In the genomic region with DNA sequence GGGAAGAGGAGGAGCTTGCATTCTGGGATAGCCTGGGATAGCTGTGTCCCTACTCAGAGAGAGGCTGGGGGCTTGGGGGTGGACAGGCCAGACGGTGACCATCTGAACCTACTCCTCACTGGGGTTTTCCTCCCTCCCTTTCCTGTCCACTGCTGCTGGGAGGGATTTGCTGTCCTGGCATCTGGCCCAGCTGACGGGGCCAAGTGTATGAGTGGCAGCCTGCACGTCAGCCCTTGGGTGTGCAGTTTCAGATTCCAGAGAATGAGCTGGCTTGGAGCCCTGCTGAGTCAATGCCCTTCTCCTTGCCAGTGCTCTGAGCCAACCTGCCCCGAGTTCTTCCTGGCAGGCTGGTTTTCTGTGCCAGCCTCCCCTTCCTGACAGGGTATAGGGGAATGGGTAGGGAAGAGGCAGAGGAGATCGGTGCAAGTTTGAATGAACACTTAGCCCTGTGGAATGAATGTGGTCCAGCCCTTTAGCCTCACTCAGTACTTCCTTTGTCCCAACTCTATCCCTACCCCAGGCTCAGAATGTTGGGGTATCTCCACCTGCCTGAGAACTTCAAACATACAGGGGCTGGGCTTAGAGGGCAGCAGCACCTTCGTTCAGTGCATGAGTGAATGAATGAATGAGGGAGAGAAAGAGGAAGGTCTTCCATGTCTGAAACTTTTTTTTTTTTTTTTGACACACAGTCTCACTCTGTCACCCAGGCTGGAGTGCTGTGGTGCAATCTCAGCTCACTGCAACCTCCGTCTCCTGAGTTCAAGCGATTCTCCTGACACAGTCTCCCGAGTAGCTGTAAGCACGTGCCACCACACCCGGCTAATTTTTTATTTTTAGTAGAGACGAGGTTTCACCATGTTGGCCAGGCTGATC, we compare ENCODE assay signal across 1 cellular context.
A peak's percentile ranks its signal among the peaks of the same experiment; 100 is the strongest.
TF ChIP-seq lines count a peak whose summit lies in the region.

No MANE protein-coding gene starts in this region.

TF ChIP-seq in HepG2, 621 proteins besides CTCF, POLR2A, EP300 and RAD21 (continued from another document and continues in another):
- TF ChIP-seq, protein P1, sequence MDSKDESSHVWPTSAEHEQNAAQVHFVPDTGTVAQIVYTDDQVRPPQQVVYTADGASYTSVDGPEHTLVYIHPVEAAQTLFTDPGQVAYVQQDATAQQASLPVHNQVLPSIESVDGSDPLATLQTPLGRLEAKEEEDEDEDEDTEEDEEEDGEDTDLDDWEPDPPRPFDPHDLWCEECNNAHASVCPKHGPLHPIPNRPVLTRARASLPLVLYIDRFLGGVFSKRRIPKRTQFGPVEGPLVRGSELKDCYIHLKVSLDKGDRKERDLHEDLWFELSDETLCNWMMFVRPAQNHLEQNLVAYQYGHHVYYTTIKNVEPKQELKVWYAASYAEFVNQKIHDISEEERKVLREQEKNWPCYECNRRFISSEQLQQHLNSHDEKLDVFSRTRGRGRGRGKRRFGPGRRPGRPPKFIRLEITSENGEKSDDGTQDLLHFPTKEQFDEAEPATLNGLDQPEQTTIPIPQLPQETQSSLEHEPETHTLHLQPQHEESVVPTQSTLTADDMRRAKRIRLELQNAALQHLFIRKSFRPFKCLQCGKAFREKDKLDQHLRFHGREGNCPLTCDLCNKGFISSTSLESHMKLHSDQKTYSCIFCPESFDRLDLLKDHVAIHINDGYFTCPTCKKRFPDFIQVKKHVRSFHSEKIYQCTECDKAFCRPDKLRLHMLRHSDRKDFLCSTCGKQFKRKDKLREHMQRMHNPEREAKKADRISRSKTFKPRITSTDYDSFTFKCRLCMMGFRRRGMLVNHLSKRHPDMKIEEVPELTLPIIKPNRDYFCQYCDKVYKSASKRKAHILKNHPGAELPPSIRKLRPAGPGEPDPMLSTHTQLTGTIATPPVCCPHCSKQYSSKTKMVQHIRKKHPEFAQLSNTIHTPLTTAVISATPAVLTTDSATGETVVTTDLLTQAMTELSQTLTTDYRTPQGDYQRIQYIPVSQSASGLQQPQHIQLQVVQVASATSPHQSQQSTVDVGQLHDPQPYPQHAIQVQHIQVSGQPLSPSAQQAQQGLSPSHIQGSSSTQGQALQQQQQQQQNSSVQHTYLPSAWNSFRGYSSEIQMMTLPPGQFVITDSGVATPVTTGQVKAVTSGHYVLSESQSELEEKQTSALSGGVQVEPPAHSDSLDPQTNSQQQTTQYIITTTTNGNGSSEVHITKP (CRISPR knock-in tag; IDR thresholded peaks at IDR 0.05; ENCODE audit: low read depth): no peak
- TF ChIP-seq ZNF577 (CRISPR knock-in tag; IDR thresholded peaks at IDR 0.05; ENCODE audit: borderline replicate concordance, low read depth): no peak
- TF ChIP-seq CEBPG (CRISPR knock-in tag; IDR thresholded peaks at IDR 0.05): no peak
- no peak for TF ChIP-seq ZSCAN12 (CRISPR knock-in tag; IDR thresholded peaks at IDR 0.05)
- TF ChIP-seq ZNF441 (CRISPR knock-in tag; IDR thresholded peaks at IDR 0.05; ENCODE audit: borderline replicate concordance): no peak
- TF ChIP-seq ZNF256 (CRISPR knock-in tag; conservative IDR thresholded peaks at IDR 0.05): no peak
- TF ChIP-seq ZFP82 (CRISPR knock-in tag; IDR thresholded peaks at IDR 0.05; ENCODE audit: borderline replicate concordance): 0 out of 2 replicates have a peak, but pooled peaks have one; percentile 5
- peak; percentile 76 for TF ChIP-seq ARID5B (CRISPR knock-in tag; IDR thresholded peaks at IDR 0.05)
- TF ChIP-seq U2AF1 (optimal IDR thresholded peaks at IDR 0.05; ENCODE audit: low read depth, low read length): peak; percentile 35
- peak; percentile 54; the same call in 1 of the 2 replicates for TF ChIP-seq POLR2AphosphoS5 (IDR thresholded peaks at IDR 0.05; ENCODE audit: low read depth, low read length)
- no peak for TF ChIP-seq ZBTB8A (CRISPR knock-in tag; IDR thresholded peaks at IDR 0.05; ENCODE audit: borderline replicate concordance, low read depth)
- TF ChIP-seq MAZ (IDR thresholded peaks at IDR 0.05; ENCODE audit: borderline replicate concordance, low read depth, low read length): peak; percentile 54; the same call in 1 of the 2 replicates
- no peak for TF ChIP-seq MAZ (CRISPR knock-in tag; IDR thresholded peaks at IDR 0.05; ENCODE audit: low read depth)
- TF ChIP-seq, protein P2, sequence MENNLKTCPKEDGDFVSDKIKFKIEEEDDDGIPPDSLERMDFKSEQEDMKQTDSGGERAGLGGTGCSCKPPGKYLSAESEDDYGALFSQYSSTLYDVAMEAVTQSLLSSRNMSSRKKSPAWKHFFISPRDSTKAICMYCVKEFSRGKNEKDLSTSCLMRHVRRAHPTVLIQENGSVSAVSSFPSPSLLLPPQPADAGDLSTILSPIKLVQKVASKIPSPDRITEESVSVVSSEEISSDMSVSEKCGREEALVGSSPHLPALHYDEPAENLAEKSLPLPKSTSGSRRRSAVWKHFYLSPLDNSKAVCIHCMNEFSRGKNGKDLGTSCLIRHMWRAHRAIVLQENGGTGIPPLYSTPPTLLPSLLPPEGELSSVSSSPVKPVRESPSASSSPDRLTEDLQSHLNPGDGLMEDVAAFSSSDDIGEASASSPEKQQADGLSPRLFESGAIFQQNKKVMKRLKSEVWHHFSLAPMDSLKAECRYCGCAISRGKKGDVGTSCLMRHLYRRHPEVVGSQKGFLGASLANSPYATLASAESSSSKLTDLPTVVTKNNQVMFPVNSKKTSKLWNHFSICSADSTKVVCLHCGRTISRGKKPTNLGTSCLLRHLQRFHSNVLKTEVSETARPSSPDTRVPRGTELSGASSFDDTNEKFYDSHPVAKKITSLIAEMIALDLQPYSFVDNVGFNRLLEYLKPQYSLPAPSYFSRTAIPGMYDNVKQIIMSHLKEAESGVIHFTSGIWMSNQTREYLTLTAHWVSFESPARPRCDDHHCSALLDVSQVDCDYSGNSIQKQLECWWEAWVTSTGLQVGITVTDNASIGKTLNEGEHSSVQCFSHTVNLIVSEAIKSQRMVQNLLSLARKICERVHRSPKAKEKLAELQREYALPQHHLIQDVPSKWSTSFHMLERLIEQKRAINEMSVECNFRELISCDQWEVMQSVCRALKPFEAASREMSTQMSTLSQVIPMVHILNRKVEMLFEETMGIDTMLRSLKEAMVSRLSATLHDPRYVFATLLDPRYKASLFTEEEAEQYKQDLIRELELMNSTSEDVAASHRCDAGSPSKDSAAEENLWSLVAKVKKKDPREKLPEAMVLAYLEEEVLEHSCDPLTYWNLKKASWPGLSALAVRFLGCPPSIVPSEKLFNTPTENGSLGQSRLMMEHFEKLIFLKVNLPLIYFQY (CRISPR knock-in tag; IDR thresholded peaks at IDR 0.05; ENCODE audit: borderline replicate concordance): no peak
- TF ChIP-seq ZNF557 (CRISPR knock-in tag; IDR thresholded peaks at IDR 0.05): no peak
- no peak for TF ChIP-seq ELF4 (CRISPR knock-in tag; IDR thresholded peaks at IDR 0.05; ENCODE audit: borderline replicate concordance)
- TF ChIP-seq ZZZ3 (CRISPR knock-in tag; IDR thresholded peaks at IDR 0.05; ENCODE audit: borderline replicate concordance): no peak
- TF ChIP-seq, protein P3, sequence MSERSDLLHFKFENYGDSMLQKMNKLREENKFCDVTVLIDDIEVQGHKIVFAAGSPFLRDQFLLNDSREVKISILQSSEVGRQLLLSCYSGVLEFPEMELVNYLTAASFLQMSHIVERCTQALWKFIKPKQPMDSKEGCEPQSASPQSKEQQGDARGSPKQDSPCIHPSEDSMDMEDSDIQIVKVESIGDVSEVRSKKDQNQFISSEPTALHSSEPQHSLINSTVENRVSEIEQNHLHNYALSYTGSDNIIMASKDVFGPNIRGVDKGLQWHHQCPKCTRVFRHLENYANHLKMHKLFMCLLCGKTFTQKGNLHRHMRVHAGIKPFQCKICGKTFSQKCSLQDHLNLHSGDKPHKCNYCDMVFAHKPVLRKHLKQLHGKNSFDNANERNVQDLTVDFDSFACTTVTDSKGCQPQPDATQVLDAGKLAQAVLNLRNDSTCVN (CRISPR knock-in tag; IDR thresholded peaks at IDR 0.05; ENCODE audit: borderline replicate concordance): no peak
- TF ChIP-seq KDM5B (CRISPR knock-in tag; IDR thresholded peaks at IDR 0.05; ENCODE audit: borderline replicate concordance): no peak
- no peak for TF ChIP-seq ZNF737 (CRISPR knock-in tag; IDR thresholded peaks at IDR 0.05; ENCODE audit: borderline replicate concordance)
- TF ChIP-seq, protein P4, sequence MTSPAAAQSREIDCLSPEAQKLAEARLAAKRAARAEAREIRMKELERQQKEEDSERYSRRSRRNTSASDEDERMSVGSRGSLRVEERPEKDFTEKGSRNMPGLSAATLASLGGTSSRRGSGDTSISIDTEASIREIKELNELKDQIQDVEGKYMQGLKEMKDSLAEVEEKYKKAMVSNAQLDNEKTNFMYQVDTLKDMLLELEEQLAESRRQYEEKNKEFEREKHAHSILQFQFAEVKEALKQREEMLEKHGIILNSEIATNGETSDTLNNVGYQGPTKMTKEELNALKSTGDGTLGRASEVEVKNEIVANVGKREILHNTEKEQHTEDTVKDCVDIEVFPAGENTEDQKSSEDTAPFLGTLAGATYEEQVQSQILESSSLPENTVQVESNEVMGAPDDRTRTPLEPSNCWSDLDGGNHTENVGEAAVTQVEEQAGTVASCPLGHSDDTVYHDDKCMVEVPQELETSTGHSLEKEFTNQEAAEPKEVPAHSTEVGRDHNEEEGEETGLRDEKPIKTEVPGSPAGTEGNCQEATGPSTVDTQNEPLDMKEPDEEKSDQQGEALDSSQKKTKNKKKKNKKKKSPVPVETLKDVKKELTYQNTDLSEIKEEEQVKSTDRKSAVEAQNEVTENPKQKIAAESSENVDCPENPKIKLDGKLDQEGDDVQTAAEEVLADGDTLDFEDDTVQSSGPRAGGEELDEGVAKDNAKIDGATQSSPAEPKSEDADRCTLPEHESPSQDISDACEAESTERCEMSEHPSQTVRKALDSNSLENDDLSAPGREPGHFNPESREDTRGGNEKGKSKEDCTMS (CRISPR knock-in tag; conservative IDR thresholded peaks at IDR 0.05): no peak
- no peak for TF ChIP-seq GPN1 (CRISPR knock-in tag; IDR thresholded peaks at IDR 0.05; ENCODE audit: borderline replicate concordance)
- no peak; the same call in 1 of the 2 replicates for TF ChIP-seq ZNF572 (CRISPR knock-in tag; IDR thresholded peaks at IDR 0.05)
- TF ChIP-seq, protein P5, sequence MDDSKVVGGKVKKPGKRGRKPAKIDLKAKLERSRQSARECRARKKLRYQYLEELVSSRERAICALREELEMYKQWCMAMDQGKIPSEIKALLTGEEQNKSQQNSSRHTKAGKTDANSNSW (CRISPR knock-in tag; IDR thresholded peaks at IDR 0.05; ENCODE audit: borderline replicate concordance): 0 out of 2 replicates have a peak, but pooled peaks have one; percentile 26
- peak; percentile 39; the same call in 1 of the 2 replicates for TF ChIP-seq FOXO1 (CRISPR knock-in tag; IDR thresholded peaks at IDR 0.05)
- TF ChIP-seq ZNF883 (CRISPR knock-in tag; IDR thresholded peaks at IDR 0.05; ENCODE audit: not compliant biosample characterization): no peak
- TF ChIP-seq, protein P6, sequence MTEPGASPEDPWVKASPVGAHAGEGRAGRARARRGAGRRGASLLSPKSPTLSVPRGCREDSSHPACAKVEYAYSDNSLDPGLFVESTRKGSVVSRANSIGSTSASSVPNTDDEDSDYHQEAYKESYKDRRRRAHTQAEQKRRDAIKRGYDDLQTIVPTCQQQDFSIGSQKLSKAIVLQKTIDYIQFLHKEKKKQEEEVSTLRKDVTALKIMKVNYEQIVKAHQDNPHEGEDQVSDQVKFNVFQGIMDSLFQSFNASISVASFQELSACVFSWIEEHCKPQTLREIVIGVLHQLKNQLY (CRISPR knock-in tag; IDR thresholded peaks at IDR 0.05): no peak
- TF ChIP-seq ZNF543 (CRISPR knock-in tag; IDR thresholded peaks at IDR 0.05): no peak
- TF ChIP-seq ARNT2 (CRISPR knock-in tag; IDR thresholded peaks at IDR 0.05; ENCODE audit: low read depth): 0 out of 2 replicates have a peak, but pooled peaks have one; percentile 44
- TF ChIP-seq ZNF784 (CRISPR knock-in tag; IDR thresholded peaks at IDR 0.05; ENCODE audit: borderline replicate concordance): 0 out of 2 replicates have a peak, but pooled peaks have one; percentile 36
- no peak for TF ChIP-seq ZNF749 (CRISPR knock-in tag; IDR thresholded peaks at IDR 0.05; ENCODE audit: borderline replicate concordance)
